ENCODE assay signal across 1 cellular context in genomic region chr6:163260111-163260895, GRCh38.
TF ChIP-seq lines count a peak whose summit lies in the region.

No MANE protein-coding gene starts in this region.

TF ChIP-seq in WTC11, 78 proteins besides CTCF, POLR2A, EP300 and RAD21 (continued from another document):
- no peak for TF ChIP-seq AR (CRISPR knock-in tag; IDR thresholded peaks at IDR 0.05)
- no peak for TF ChIP-seq NR1H2 (CRISPR knock-in tag; IDR thresholded peaks at IDR 0.05)
- no peak for TF ChIP-seq GRHL2 (CRISPR knock-in tag; IDR thresholded peaks at IDR 0.05; ENCODE audit: insufficient replicate concordance, severe bottlenecking)
- TF ChIP-seq E2F1 (CRISPR knock-in tag; IDR thresholded peaks at IDR 0.05): no peak
- TF ChIP-seq ARID4B (CRISPR knock-in tag; IDR thresholded peaks at IDR 0.05; ENCODE audit: borderline replicate concordance): no peak
- TF ChIP-seq SMAD3 (CRISPR knock-in tag; IDR thresholded peaks at IDR 0.05; ENCODE audit: borderline replicate concordance): 0 out of 2 replicates have a peak, but pooled peaks have one; percentile 24
- TF ChIP-seq ZNF138 (CRISPR knock-in tag; conservative IDR thresholded peaks at IDR 0.05): 0 out of 2 replicates have a peak, but pooled peaks have one; percentile 32
- TF ChIP-seq ZNF232 (CRISPR knock-in tag; IDR thresholded peaks at IDR 0.05): peak; percentile 57; the same call in 1 of the 2 replicates
- TF ChIP-seq ZNF416 (CRISPR knock-in tag; IDR thresholded peaks at IDR 0.05): no peak
- no peak for TF ChIP-seq STAT6 (CRISPR knock-in tag; conservative IDR thresholded peaks at IDR 0.05; ENCODE audit: low read depth)
- TF ChIP-seq ATF1 (CRISPR knock-in tag; IDR thresholded peaks at IDR 0.05): no peak
- TF ChIP-seq CBFB (CRISPR knock-in tag; IDR thresholded peaks at IDR 0.05; ENCODE audit: low read depth): peak; percentile 54; the same call in 1 of the 2 replicates
- no peak for TF ChIP-seq NFATC4 (CRISPR knock-in tag; IDR thresholded peaks at IDR 0.05)
- TF ChIP-seq FOXP1 (CRISPR knock-in tag; IDR thresholded peaks at IDR 0.05; ENCODE audit: borderline replicate concordance): no peak
